8 cellular contexts compared by ENCODE assay signal in the genomic region with DNA sequence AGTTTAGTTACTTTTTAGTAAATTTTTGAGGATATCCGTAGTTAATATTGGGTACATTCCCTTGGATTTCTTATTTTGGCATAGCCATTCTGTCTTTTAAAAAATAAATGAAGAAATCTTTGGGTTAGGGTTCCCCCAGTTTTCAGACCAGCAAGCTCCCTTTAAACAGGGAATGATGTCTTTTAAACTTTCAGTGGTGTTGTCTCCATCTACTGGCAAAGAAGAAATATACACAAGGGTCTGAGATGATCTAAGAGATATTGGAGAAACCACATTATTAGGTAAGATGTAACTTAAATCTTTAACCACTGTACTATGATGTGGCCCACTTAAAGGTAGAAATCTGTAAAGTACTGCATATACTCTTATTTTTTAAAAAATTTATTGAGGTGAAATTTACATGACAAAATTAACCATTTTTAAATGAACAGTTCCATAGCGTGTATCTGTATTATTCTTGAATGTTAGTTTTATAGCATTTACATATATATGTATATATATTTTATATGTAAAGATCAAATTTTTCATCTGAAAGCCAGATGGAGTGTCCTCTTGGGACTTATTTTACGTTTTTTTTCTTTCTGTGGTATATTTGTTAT. TPM values are rescaled to one million over a fixed set of nuclear protein-coding genes. Genes with fewer than 3 reads are reported as not detected.
DNase-seq lines count a peak whose midpoint lies in the region; ATAC-seq and TF ChIP-seq lines count a peak whose summit lies in the region.

No MANE protein-coding gene starts in this region.

- H3K4me1 Mint-ChIP-seq in CD14-positive monocyte (no peaks in the 10 kb centered on the region), endodermal cell (no peaks in the 10 kb centered on the region), natural killer cell (peaks cover 4 to 9% of the 10 kb centered on the region in 2 donors)

- no peaks in the 10 kb centered on the region for H3K9me3 ChIP-seq in GM23248 (ENCODE audit: low read depth)
- H3K9me3 ChIP-seq in endodermal cell (ENCODE audit: control insufficient read depth, low read length) = no peaks in the 10 kb centered on the region

- peak; percentile 69 for TF ChIP-seq CTCF in CD14-positive monocyte (IDR thresholded peaks at IDR 0.05)
- peak; percentile 82 for TF ChIP-seq CTCF in endodermal cell (conservative IDR thresholded peaks at IDR 0.05)
- TF ChIP-seq CTCF in natural killer cell (IDR thresholded peaks at IDR 0.05) = peak; percentile 70

- peaks cover 17% of the 10 kb centered on the region; the same call in 1 of the 2 replicates for H3F3A ChIP-seq in GM23248 (ENCODE audit: insufficient read depth)

- H3K4me3 Mint-ChIP-seq in CD14-positive monocyte = no peak overlapping the region
- no peak overlapping the region for H3K4me3 Mint-ChIP-seq in endodermal cell
- no peak overlapping the region for H3K4me3 Mint-ChIP-seq in natural killer cell

- in situ Hi-C loops in GM23248 (cut with MboI) = no loop called here

- DNase-seq in CD14-positive monocyte (ENCODE audit: low spot score) (no peak), GM23248 (peak; percentile 67), RPMI8226 (peak; percentile 2), endodermal cell (no peak), natural killer cell (no peak), DMS153 treated with DMSO at 0.1 percent for 48 hours (lab: John Stamatoyannopoulos, UW; ENCODE audit: unreplicated experiment) (no peak), NCI-H187 (lab: John Stamatoyannopoulos, UW) (no peak)

- no peaks in the 10 kb centered on the region for H3K27me3 Mint-ChIP-seq in CD14-positive monocyte (ENCODE audit: low read depth in 3 of 3)
- H3K27me3 Mint-ChIP-seq in endodermal cell (ENCODE audit: insufficient read depth) = no peaks in the 10 kb centered on the region
- H3K27me3 Mint-ChIP-seq in natural killer cell (ENCODE audit: low read depth in 2 of 2) = no peaks in the 10 kb centered on the region

- peaks cover 42 to 63% of the 10 kb centered on the region in 2 donors for H3K36me3 Mint-ChIP-seq in CD14-positive monocyte
- H3K36me3 Mint-ChIP-seq in endodermal cell (ENCODE audit: low read depth) = peaks cover 41% of the 10 kb centered on the region
- H3K36me3 Mint-ChIP-seq in natural killer cell = no peaks in the 10 kb centered on the region

- H3K27ac Mint-ChIP-seq in CD14-positive monocyte (no peak overlapping the region), endodermal cell (no peak overlapping the region), natural killer cell (peak overlapping the region; percentile 28 to 74)

- H2AFZ ChIP-seq in GM23248 = no peak overlapping the region

- H3K27me3 ChIP-seq in GM23248 (replicated peaks; ENCODE audit: insufficient read depth) = no peaks in the 10 kb centered on the region
- no peaks in the 10 kb centered on the region for H3K27me3 ChIP-seq in endodermal cell (ENCODE audit: control insufficient read depth, insufficient read depth, low read length, poor library complexity, severe bottlenecking)

- H3K36me3 ChIP-seq in GM23248 (ENCODE audit: low read depth) = peaks cover 14% of the 10 kb centered on the region
- H3K36me3 ChIP-seq in endodermal cell (ENCODE audit: control insufficient read depth, insufficient read depth, low read length) = peaks cover 64% of the 10 kb centered on the region

- no peaks in the 10 kb centered on the region for H3K9me2 ChIP-seq in GM23248 (ENCODE audit: insufficient read depth)

- H3K27ac ChIP-seq in GM23248 (no peak overlapping the region), endodermal cell (ENCODE audit: low read depth, low read length) (no peak overlapping the region)

- ATAC-seq in natural killer cell (peak; percentile 68 to 75 (median 68)), GM21529 (IDR thresholded peaks at IDR 0.05; ENCODE audit: unreplicated experiment) (no peak)

- intact Hi-C loops in CD14-positive monocyte (cut with micrococcal nuclease) = no loop called here
- intact Hi-C loops in natural killer cell (cut with micrococcal nuclease) = no loop called here

- H3K79me2 ChIP-seq in GM23248 (ENCODE audit: insufficient read depth) = peaks cover 12% of the 10 kb centered on the region; the same call in 1 of the 2 replicates

- no peak overlapping the region for H3K4me2 ChIP-seq in GM23248 (ENCODE audit: unreplicated experiment)

- 71 to 84% methylated on average over 3 of the region's 3 CpGs for WGBS in GM23248 (ENCODE audit: low coverage in 1 of 2, low lambda C conversion rate in 2 of 2, missing lambda C conversion rate in 2 of 2), 2 experiments
- WGBS in endodermal cell (ENCODE audit: insufficient coverage in 1 of 2, insufficient read length in 1 of 2), 2 experiments = 44% methylated on average over 1 of the region's 3 CpGs; no CpG with 5 or more reads in 1 of the 2 experiments

- H3K4me1 ChIP-seq in GM23248 (ENCODE audit: insufficient read depth) = no peaks in the 10 kb centered on the region
- H3K4me1 ChIP-seq in endodermal cell (ENCODE audit: control insufficient read depth, insufficient read depth, low read length) = no peaks in the 10 kb centered on the region

- no peaks in the 10 kb centered on the region for H4K20me1 ChIP-seq in GM23248 (ENCODE audit: insufficient read depth)

- H3K9ac ChIP-seq in GM23248 = no peak overlapping the region
- H3K9ac ChIP-seq in endodermal cell (ENCODE audit: extremely low read depth, low read length, poor library complexity, severe bottlenecking) = no peak overlapping the region

- no peak overlapping the region for H3K4me3 ChIP-seq in GM23248
- no peak overlapping the region for H3K4me3 ChIP-seq in endodermal cell (ENCODE audit: low read length)

- H3K9me3 Mint-ChIP-seq in CD14-positive monocyte = no peaks in the 10 kb centered on the region
- no peaks in the 10 kb centered on the region for H3K9me3 Mint-ChIP-seq in endodermal cell
- no peaks in the 10 kb centered on the region for H3K9me3 Mint-ChIP-seq in natural killer cell

RNA-seq across cellular contexts. Expression of gene EIF3J, which starts 35.1 kb away (rescaled TPM):
- polyA plus RNA-seq in CD14-positive monocyte (10 to 100 TPM in 1 of 2 donors, 1 to 10 TPM in 1; 9.7 to 13.5 TPM), GM23248 (2016; fragmentation: Nextera tagmentation; extraction: Ambion mirVana) (35.9 and 38.4 TPM in 2 replicates)
- 25.2 and 37.8 TPM in 2 replicates for total RNA-seq in GM23248 (2014; rRNA removed; shearing (Covaris generic))
- total RNA-seq in endodermal cell (10 to 100 TPM; 71.4 to 76.5 TPM), natural killer cell (10 to 100 TPM; 53.1 to 75.7 (median 72.4) TPM)
- polyA plus RNA-seq in endodermal cell (2013, experiment 1 of 2) = 56.9 TPM
- 56.8 TPM for polyA plus RNA-seq in endodermal cell (2013, experiment 2 of 2)

Comparison
In these comparisons a context has a peak if more than half of its experiments do, and no peak if none do; other contexts are left out.
1. DNase-seq: peak in GM23248 (single experiment) and RPMI8226 (single experiment); none in CD14-positive monocyte (single experiment), endodermal cell (single experiment), natural killer cell (single experiment), DMS153 treated with DMSO at 0.1 percent for 48 hours (single experiment) and NCI-H187 (0 of 2).
2. H3K27ac Mint-ChIP-seq: peak in natural killer cell (2 of 2); none in CD14-positive monocyte (0 of 7) and endodermal cell (single experiment).
3. Peak in every context shown above with its lines, with median percentiles within 50 percentile points of each other: CTCF ChIP-seq.